Comparison of ENCODE assay signal across 1 cellular context in genomic region chr10:50805981-50806622, GRCh38.
TF ChIP-seq lines count a peak whose summit lies in the region.

No MANE protein-coding gene starts in this region.

TF ChIP-seq in GM23338, 12 proteins besides CTCF, POLR2A, EP300 and RAD21 (continued from another document):
- no peak for TF ChIP-seq REST (IDR thresholded peaks at IDR 0.05; ENCODE audit: unreplicated experiment)
- TF ChIP-seq POLR2AphosphoS5 (IDR thresholded peaks at IDR 0.05; ENCODE audit: low read depth): no peak
- TF ChIP-seq ZNF114 (CRISPR knock-in tag; IDR thresholded peaks at IDR 0.05): no peak
- TF ChIP-seq EZH2 (IDR thresholded peaks at IDR 0.05; ENCODE audit: low read depth, unreplicated experiment): no peak
- no peak for TF ChIP-seq EZH2phosphoT487 (IDR thresholded peaks at IDR 0.05; ENCODE audit: unreplicated experiment)
- TF ChIP-seq ZNF331 (CRISPR knock-in tag; IDR thresholded peaks at IDR 0.05; ENCODE audit: low read depth): no peak
- TF ChIP-seq ETS1 (IDR thresholded peaks at IDR 0.05): no peak
TF ChIP-seq in GM23338: peak in this region for 0.
